8 cellular contexts compared by ENCODE assay signal in genomic region chr1:110211503-110212164, GRCh38. TPM values are rescaled to one million over a fixed set of nuclear protein-coding genes. Genes with fewer than 3 reads are reported as not detected.
DNase-seq lines count a peak whose midpoint lies in the region; ATAC-seq and TF ChIP-seq lines count a peak whose summit lies in the region.

No MANE protein-coding gene starts in this region.

- H3K9me3 ChIP-seq in cardiac muscle cell (ENCODE audit: low read depth) (no peaks in the 10 kb centered on the region), liver (ENCODE audit: control insufficient read depth in 4 of 4, low read length in 3 of 4) (no peaks in the 10 kb centered on the region), stomach smooth muscle (ENCODE audit: control insufficient read depth in 2 of 2, low read length in 2 of 2) (no peaks in the 10 kb centered on the region)

- H3K36me3 Mint-ChIP-seq in activated naive CD4-positive, alpha-beta T cell treated with anti-CD3 and anti-CD28 coated beads, Interleukin-2, amount 50 U/mL, for 72 hours: peaks cover 5% of the 10 kb centered on the region in 2 donors

- no peaks in the 10 kb centered on the region for H3K4me1 ChIP-seq in cardiac muscle cell (ENCODE audit: low read depth)
- H3K4me1 ChIP-seq in liver (ENCODE audit: control insufficient read depth in 4 of 4, insufficient read depth in 4 of 4, low read length in 3 of 4): peaks cover 0 to 18% (median 8%) of the 10 kb centered on the region in 4 donors
- peaks cover 39% of the 10 kb centered on the region for H3K4me1 ChIP-seq in stomach smooth muscle (ENCODE audit: control insufficient read depth, insufficient read depth, low read length)

- intact Hi-C loops in left ventricle myocardium superior (cut with micrococcal nuclease): no loop called here

- no peak overlapping the region for H3K9ac ChIP-seq in liver (ENCODE audit: low read depth in 1 of 2, low read length in 2 of 2)
- H3K9ac ChIP-seq in stomach smooth muscle (ENCODE audit: low read length in 2 of 2): no peak overlapping the region

- 18% methylated on average over 80 of the region's 80 CpGs for WGBS in liver

- H3K27me3 ChIP-seq in cardiac muscle cell: peaks cover 30% of the 10 kb centered on the region
- H3K27me3 ChIP-seq in liver (ENCODE audit: control insufficient read depth in 4 of 4, insufficient read depth in 4 of 4, low read length in 3 of 4): peaks cover 0 to 2% (median 0%) of the 10 kb centered on the region in 4 donors
- H3K27me3 ChIP-seq in stomach smooth muscle (ENCODE audit: control insufficient read depth in 1 of 2, insufficient read depth in 2 of 2, low read length in 2 of 2): peaks cover 0 to 7% of the 10 kb centered on the region in 2 donors

- H3K9me3 Mint-ChIP-seq in activated naive CD4-positive, alpha-beta T cell treated with anti-CD3 and anti-CD28 coated beads, Interleukin-2, amount 50 U/mL, for 72 hours: no peaks in the 10 kb centered on the region

- no peak for TF ChIP-seq RAD21 in liver (IDR thresholded peaks at IDR 0.05)

- no peak overlapping the region for H3K27ac ChIP-seq in cardiac muscle cell
- no peak overlapping the region for H3K27ac ChIP-seq in liver (ENCODE audit: low read depth in 1 of 2, low read length in 2 of 2)
- H3K27ac ChIP-seq in stomach smooth muscle (ENCODE audit: low read length): no peak overlapping the region

- DNase-seq in cardiac muscle cell (ENCODE audit: low read depth in 1 of 2, low spot score in 1 of 2) (no peak), left ventricle myocardium superior (no peak)
- peak; percentile 49 to 62 for DNase-seq in activated naive CD4-positive, alpha-beta T cell treated with anti-CD3 and anti-CD28 coated beads, Interleukin-2, amount 50 U/mL, for 72 hours (ENCODE audit: low spot score in 2 of 2)

- ATAC-seq in left ventricle myocardium superior (no peak), GM19395 (IDR thresholded peaks at IDR 0.05; ENCODE audit: unreplicated experiment) (no peak), GM19455 (IDR thresholded peaks at IDR 0.05; ENCODE audit: unreplicated experiment) (no peak), GM18502 (IDR thresholded peaks at IDR 0.05; ENCODE audit: poor library complexity, unreplicated experiment) (no peak)
- peak in 1 of 2 donors; percentile 9 for ATAC-seq in activated naive CD4-positive, alpha-beta T cell treated with anti-CD3 and anti-CD28 coated beads, Interleukin-2, amount 50 U/mL, for 72 hours

- H3K27ac Mint-ChIP-seq in activated naive CD4-positive, alpha-beta T cell treated with anti-CD3 and anti-CD28 coated beads, Interleukin-2, amount 50 U/mL, for 72 hours: peak overlapping the region; percentile 76 to 94

- H3K4me3 ChIP-seq in cardiac muscle cell (peak overlapping the region; percentile 65), liver (ENCODE audit: low read depth in 1 of 3, low read length in 3 of 3) (peak overlapping the region in 2 of 3 donors; percentile 48 to 67), stomach smooth muscle (ENCODE audit: low read length in 2 of 2) (peak overlapping the region; percentile 49 to 80)

- TF ChIP-seq CTCF in cardiac muscle cell (IDR thresholded peaks at IDR 0.05; ENCODE audit: low read depth, low read length): no peak
- no peak for TF ChIP-seq CTCF in liver (IDR thresholded peaks at IDR 0.05; ENCODE audit: low read depth, low read length, missing input control)

- H3K36me3 ChIP-seq in cardiac muscle cell: no peaks in the 10 kb centered on the region
- no peaks in the 10 kb centered on the region for H3K36me3 ChIP-seq in liver (ENCODE audit: control insufficient read depth in 4 of 4, insufficient read depth in 3 of 4, low read depth in 1 of 4, low read length in 3 of 4)
- H3K36me3 ChIP-seq in stomach smooth muscle (ENCODE audit: control insufficient read depth in 2 of 2, insufficient read depth in 2 of 2, low read length in 2 of 2): no peaks in the 10 kb centered on the region

TF ChIP-seq in liver, 16 proteins besides CTCF, POLR2A, EP300 and RAD21:
- no peak for TF ChIP-seq MAX (IDR thresholded peaks at IDR 0.05)
- TF ChIP-seq NR2F2 (IDR thresholded peaks at IDR 0.05): no peak
- TF ChIP-seq RXRA (IDR thresholded peaks at IDR 0.05): no peak
- TF ChIP-seq SP1 (IDR thresholded peaks at IDR 0.05): no peak
- TF ChIP-seq HNF4A (conservative IDR thresholded peaks at IDR 0.05): no peak
- no peak for TF ChIP-seq FOXA1 (IDR thresholded peaks at IDR 0.05)
- TF ChIP-seq REST (IDR thresholded peaks at IDR 0.05): no peak
- TF ChIP-seq FOXA2 (IDR thresholded peaks at IDR 0.05): no peak
- TF ChIP-seq JUND (IDR thresholded peaks at IDR 0.05): no peak
- no peak for TF ChIP-seq YY1 (IDR thresholded peaks at IDR 0.05)
- TF ChIP-seq ZBTB33 (IDR thresholded peaks at IDR 0.05): no peak
- no peak for TF ChIP-seq GABPA (IDR thresholded peaks at IDR 0.05 in 1 of 2, conservative IDR thresholded peaks at IDR 0.05 in 1 of 2)
- TF ChIP-seq EGR1 (IDR thresholded peaks at IDR 0.05; ENCODE audit: low read depth in 2 of 2): no peak
- TF ChIP-seq HNF4G (IDR thresholded peaks at IDR 0.05): no peak
- no peak for TF ChIP-seq ATF3 (IDR thresholded peaks at IDR 0.05)

RNA-seq across cellular contexts. Expression of gene KCNC4, which starts 1.5 kb away (rescaled TPM):
- total RNA-seq in cardiac muscle cell: 3.7 and 11.8 TPM in 2 replicates
- polyA plus RNA-seq in cardiac muscle cell: 3.4 and 7.5 TPM in 2 replicates
- total RNA-seq in left ventricle myocardium superior: 4.7 TPM
- total RNA-seq in activated naive CD4-positive, alpha-beta T cell treated with anti-CD3 and anti-CD28 coated beads, Interleukin-2, amount 50 U/mL, for 72 hours: 10 to 100 TPM in 1 of 2 donors, 1 to 10 TPM in 1; 8.6 to 27.1 TPM
- 1 to 10 TPM; 1.0 to 2.5 TPM for total RNA-seq in liver
- 1 to 10 TPM in 1 of 2 donors, under 1 TPM in 1; 0.46 to 1.9 TPM for polyA plus RNA-seq in liver

Comparison
In these comparisons a context has a peak if more than half of its experiments do, and no peak if none do; other contexts are left out.
1. DNase-seq: peak in activated naive CD4-positive, alpha-beta T cell treated with anti-CD3 and anti-CD28 coated beads, Interleukin-2, amount 50 U/mL, for 72 hours (2 of 2); none in cardiac muscle cell (0 of 2) and left ventricle myocardium superior (single experiment).
2. Peak in every context shown above with its lines, with median percentiles within 50 percentile points of each other: H3K4me3 ChIP-seq.